In genomic region chr10:79243211-79244067, GRCh38 we compare ENCODE assay signal across 1 cellular context.
TF ChIP-seq lines count a peak whose summit lies in the region.

No MANE protein-coding gene starts in this region.

TF ChIP-seq in H1, 55 proteins besides CTCF, POLR2A, EP300 and RAD21:
- TF ChIP-seq HDAC2 (IDR thresholded peaks at IDR 0.05; ENCODE audit: borderline replicate concordance in 1 of 2, low read depth in 2 of 2, low read length in 2 of 2) (peak in 1 of 2 experiments; percentile 23; a peak in 1 of 4 replicates), RBBP5 (IDR thresholded peaks at IDR 0.05; ENCODE audit: borderline replicate concordance, low read depth, low read length) (peak; percentile 25; the same call in 1 of the 2 replicates), GABPA (IDR thresholded peaks at IDR 0.05; ENCODE audit: borderline replicate concordance, insufficient read depth, low read length) (0 out of 2 replicates have a peak, but pooled peaks have one; percentile 20), CHD2 (IDR thresholded peaks at IDR 0.05; ENCODE audit: low read length) (no peak), EZH2 (IDR thresholded peaks at IDR 0.05; ENCODE audit: low read depth, low read length, severe bottlenecking) (peak; percentile 35), KDM4A (IDR thresholded peaks at IDR 0.05; ENCODE audit: low read depth, low read length, severe bottlenecking) (peak; percentile 44), ATF3 (IDR thresholded peaks at IDR 0.05; ENCODE audit: insufficient read depth, low read depth, low read length) (no peak), NANOG (IDR thresholded peaks at IDR 0.05; ENCODE audit: insufficient read depth, low read depth, low read length, poor library complexity, severe bottlenecking) (peak; percentile 74), MAX (IDR thresholded peaks at IDR 0.05) (peak; percentile 49)
TF ChIP-seq in H1: peak in this region for 7.
